8 cellular contexts compared by ENCODE assay signal in genomic region chr5:146426853-146427618, GRCh38. TPM values are rescaled to one million over a fixed set of nuclear protein-coding genes. Genes with fewer than 3 reads are reported as not detected.
A peak's percentile ranks its signal among the peaks of the same experiment; 100 is the strongest.
DNase-seq lines count a peak whose midpoint lies in the region; ATAC-seq, FAIRE-seq and TF ChIP-seq lines count a peak whose summit lies in the region.

No MANE protein-coding gene starts in this region.

- ATAC-seq in HG03039 (IDR thresholded peaks at IDR 0.05; ENCODE audit: unreplicated experiment), result peak; percentile 52
- peak; percentile 95 for ATAC-seq in left lobe of liver
- peak; percentile 70 for ATAC-seq in aorta (ENCODE audit: low FRiP score)

- peak; percentile 60 for TF ChIP-seq CTCF in bronchial epithelial cell (IDR thresholded peaks at IDR 0.05; ENCODE audit: insufficient read depth, low read length, severe bottlenecking)

- H3K9me3 ChIP-seq in aorta (ENCODE audit: control insufficient read depth, low read length), result no peaks in the 10 kb centered on the region

- DNase-seq in AG08395 (ENCODE audit: low spot score), result peak; percentile 69
- no peak for DNase-seq in GM12891 (ENCODE audit: insufficient read length, low spot score)
- DNase-seq in NCI-H748 treated with DMSO at 0.1 percent for 48 hours (lab: John Stamatoyannopoulos, UW), result peak; percentile 56
- peak; percentile 50 for DNase-seq in bronchial epithelial cell (ENCODE audit: low read depth)
- no peak for DNase-seq in left lobe of liver (ENCODE audit: low spot score)
- DNase-seq in aorta, result no peak
- no peak for DNase-seq in activated CD4-positive, CD25-positive, alpha-beta regulatory T cell (lab: John Stamatoyannopoulos, UW)

- no peaks in the 10 kb centered on the region for H3K36me3 ChIP-seq in bronchial epithelial cell (ENCODE audit: control insufficient read depth, insufficient read depth, low read length)
- H3K36me3 ChIP-seq in aorta (ENCODE audit: control insufficient read depth in 1 of 2, insufficient read depth in 2 of 2, low read length in 1 of 2), result no peaks in the 10 kb centered on the region

- intact Hi-C loops in aorta (cut with DNase I), result loop anchor here (5.0 to 10.0 kb wide), 5 partner anchors 135 to 292 kb away; partner anchors contain the start of gene LARS1 (in 2 of the 2)

- H3K27ac ChIP-seq in aorta (ENCODE audit: low read depth in 1 of 2, low read length in 2 of 2), result peak overlapping the region in 1 of 2 donors; percentile 6

- no peak for TF ChIP-seq POLR2A in GM12891 (IDR thresholded peaks at IDR 0.05; ENCODE audit: low read depth, low read length)

- FAIRE-seq in GM12891 (lab: Jason Lieb, UNC) (peak; percentile 87), bronchial epithelial cell (lab: Jason Lieb, UNC) (no peak)

- H3K4me1 ChIP-seq in aorta (ENCODE audit: control insufficient read depth in 1 of 2, insufficient read depth in 2 of 2, low read length in 2 of 2), result no peaks in the 10 kb centered on the region

- WGBS in aorta, 2 donors, result 29 to 32% methylated on average over 7 of the region's 7 CpGs

- H3K27me3 ChIP-seq in bronchial epithelial cell (ENCODE audit: control insufficient read depth, insufficient read depth, low read length) (no peaks in the 10 kb centered on the region), aorta (ENCODE audit: control insufficient read depth in 1 of 2, insufficient read depth in 2 of 2, low read length in 1 of 2) (peaks cover 0 to 5% of the 10 kb centered on the region in 2 donors)

- H3K4me3 ChIP-seq in bronchial epithelial cell (ENCODE audit: low read depth, low read length), result no peak overlapping the region
- no peak overlapping the region for H3K4me3 ChIP-seq in aorta (ENCODE audit: low read length in 2 of 2)

TF ChIP-seq in GM12891, 5 proteins besides CTCF, POLR2A, EP300 and RAD21:
- no peak for TF ChIP-seq POLR2AphosphoS5 (IDR thresholded peaks at IDR 0.05; ENCODE audit: low read depth, low read length)
- no peak for TF ChIP-seq PAX5 (IDR thresholded peaks at IDR 0.05; ENCODE audit: insufficient read depth, low read length, severe bottlenecking)
- no peak for TF ChIP-seq SPI1 (IDR thresholded peaks at IDR 0.05; ENCODE audit: low read depth, low read length)
- TF ChIP-seq TAF1 (IDR thresholded peaks at IDR 0.05; ENCODE audit: low read depth, low read length), result 0 out of 2 replicates have a peak, but pooled peaks have one; percentile 17
- no peak for TF ChIP-seq POU2F2 (IDR thresholded peaks at IDR 0.05; ENCODE audit: low read depth, low read length)

RNA-seq across cellular contexts. Expression of gene TCERG1, which starts 20.1 kb away (rescaled TPM):
- polyA plus RNA-seq in GM12891 (2012; ENCODE audit: low read depth, missing spikeins), result 36.9 TPM
- total RNA-seq in bronchial epithelial cell (32.6 and 36.7 TPM in 2 replicates), left lobe of liver (12.8 TPM), aorta (10 to 100 TPM; 57.2 to 68.7 TPM)
- 10 to 100 TPM; 11.1 to 29.7 TPM for polyA plus RNA-seq in aorta

Comparison
In these comparisons a context has a peak if more than half of its experiments do, and no peak if none do; other contexts are left out.
1. DNase-seq: peak in AG08395 (single experiment), NCI-H748 treated with DMSO at 0.1 percent for 48 hours (single experiment) and bronchial epithelial cell (single experiment); none in GM12891 (single experiment), left lobe of liver (single experiment), aorta (0 of 2) and activated CD4-positive, CD25-positive, alpha-beta regulatory T cell (0 of 4).
2. Peak in every context shown above with its lines, with median percentiles within 50 percentile points of each other: ATAC-seq.